1 cellular context compared by ENCODE assay signal in genomic region chr19:8001995-8002849, GRCh38.
TF ChIP-seq lines count a peak whose summit lies in the region.

No MANE protein-coding gene starts in this region.

TF ChIP-seq in K562, 482 proteins besides CTCF, POLR2A, EP300 and RAD21 (continued from another document and continues in another):
- no peak for TF ChIP-seq ZNF318 (IDR thresholded peaks at IDR 0.05; ENCODE audit: borderline replicate concordance in 1 of 2, low read depth in 1 of 2)
- TF ChIP-seq CREB1 (IDR thresholded peaks at IDR 0.05): no peak; the same call in 1 of the 2 replicates
- no peak for TF ChIP-seq CREB1 (CRISPR knock-in tag; IDR thresholded peaks at IDR 0.05)
- TF ChIP-seq RBM15 (IDR thresholded peaks at IDR 0.05; ENCODE audit: insufficient read depth, low read length): no peak
- no peak for TF ChIP-seq ELF2 (CRISPR knock-in tag; IDR thresholded peaks at IDR 0.05)
- no peak for TF ChIP-seq ATF7 (IDR thresholded peaks at IDR 0.05)
- peak in 1 of 2 experiments; percentile 65; a peak in 1 of 4 replicates for TF ChIP-seq RCOR1 (IDR thresholded peaks at IDR 0.05; ENCODE audit: borderline replicate concordance in 1 of 2, low read depth in 2 of 2, low read length in 2 of 2)
- 0 out of 2 replicates have a peak, but pooled peaks have one; percentile 26 for TF ChIP-seq CBX5 (IDR thresholded peaks at IDR 0.05; ENCODE audit: borderline replicate concordance, low read depth)
- TF ChIP-seq NR1H2 (CRISPR knock-in tag; IDR thresholded peaks at IDR 0.05): no peak
- TF ChIP-seq EP400 (IDR thresholded peaks at IDR 0.05): no peak
- TF ChIP-seq SREBF2 (CRISPR knock-in tag; IDR thresholded peaks at IDR 0.05): no peak
- no peak for TF ChIP-seq SIN3B (IDR thresholded peaks at IDR 0.05; ENCODE audit: low read depth)
- TF ChIP-seq U2AF2 (optimal IDR thresholded peaks at IDR 0.05; ENCODE audit: low read depth, low read length): no peak
- TF ChIP-seq SMARCE1 (IDR thresholded peaks at IDR 0.05): no peak
- no peak for TF ChIP-seq POLR3A (IDR thresholded peaks at IDR 0.05; ENCODE audit: borderline replicate concordance, extremely low read depth, insufficient read depth, insufficient read length)
- TF ChIP-seq KLF13 (tag; IDR thresholded peaks at IDR 0.05; ENCODE audit: borderline replicate concordance, low read depth): no peak
- no peak for TF ChIP-seq ZBTB9 (CRISPR knock-in tag; IDR thresholded peaks at IDR 0.05)
- no peak for TF ChIP-seq MGA (IDR thresholded peaks at IDR 0.05)
- TF ChIP-seq ZNF217 (CRISPR knock-in tag; IDR thresholded peaks at IDR 0.05): no peak
- no peak for TF ChIP-seq PHB (CRISPR knock-in tag; IDR thresholded peaks at IDR 0.05)
- no peak for TF ChIP-seq HMG20B (CRISPR knock-in tag; IDR thresholded peaks at IDR 0.05)
- TF ChIP-seq THAP12 (CRISPR knock-in tag; IDR thresholded peaks at IDR 0.05): no peak
- TF ChIP-seq HMBOX1 (IDR thresholded peaks at IDR 0.05): no peak
- peak; percentile 62; the same call in 1 of the 2 replicates for TF ChIP-seq KLF16 (IDR thresholded peaks at IDR 0.05)
- TF ChIP-seq MYNN (IDR thresholded peaks at IDR 0.05): no peak
- TF ChIP-seq MYNN (CRISPR knock-in tag; IDR thresholded peaks at IDR 0.05): no peak
- TF ChIP-seq RBM17 (IDR thresholded peaks at IDR 0.05; ENCODE audit: borderline replicate concordance, low read depth, low read length): no peak
- no peak for TF ChIP-seq ZNF695 (CRISPR knock-in tag; IDR thresholded peaks at IDR 0.05)
- TF ChIP-seq LARP7 (IDR thresholded peaks at IDR 0.05): no peak
- no peak for TF ChIP-seq SMARCC2 (IDR thresholded peaks at IDR 0.05; ENCODE audit: low read depth)
- TF ChIP-seq SNRNP70 (optimal IDR thresholded peaks at IDR 0.05; ENCODE audit: low read depth, low read length): no peak
- no peak for TF ChIP-seq SMARCA5 (IDR thresholded peaks at IDR 0.05)
- no peak for TF ChIP-seq CBX2 (IDR thresholded peaks at IDR 0.05; ENCODE audit: insufficient read depth, low read length, poor library complexity, severe bottlenecking)
- no peak for TF ChIP-seq THRA (IDR thresholded peaks at IDR 0.05)
- peak; percentile 35; the same call in 1 of the 2 replicates for TF ChIP-seq ZNF384 (IDR thresholded peaks at IDR 0.05; ENCODE audit: low read depth, low read length)
